ENCODE assay signal across 8 cellular contexts in the genomic region with DNA sequence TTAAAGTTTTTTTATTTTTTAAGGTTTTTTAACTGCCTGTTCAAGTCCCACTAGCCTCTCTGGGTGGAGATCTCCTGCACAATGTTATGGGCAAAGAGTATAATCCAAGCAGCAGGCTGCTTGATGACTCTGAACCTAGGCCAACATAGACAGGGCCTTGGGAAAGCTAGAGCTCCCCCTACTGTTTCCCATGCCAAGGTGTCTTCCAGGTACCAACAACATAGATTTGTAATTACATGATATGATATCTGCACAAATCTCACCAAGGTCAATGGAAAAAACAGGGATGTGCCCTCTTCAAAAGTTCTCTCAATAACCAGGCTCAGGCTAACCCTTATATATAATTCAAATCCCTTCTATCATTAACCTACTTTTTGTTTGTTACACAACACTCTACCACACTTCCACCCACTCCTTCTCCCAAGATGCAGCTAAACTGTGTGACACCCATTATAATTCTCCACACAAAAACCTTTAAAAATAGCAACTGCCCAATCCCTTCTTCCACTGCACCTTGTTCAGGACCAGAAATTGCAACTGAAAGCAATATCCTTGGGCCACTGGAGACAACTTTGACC. TPM values are rescaled to one million over a fixed set of nuclear protein-coding genes. Genes with fewer than 3 reads are reported as not detected.
DNase-seq lines count a peak whose midpoint lies in the region; ATAC-seq and TF ChIP-seq lines count a peak whose summit lies in the region.

No MANE protein-coding gene starts in this region.

- TF ChIP-seq POLR2A in Peyer's patch (IDR thresholded peaks at IDR 0.05), result no peak

- H3K36me3 ChIP-seq in Peyer's patch, result peaks cover 0 to 55% (median 0%) of the 10 kb centered on the region in 3 donors

- peak; percentile 59 for DNase-seq in ELR (ENCODE audit: low read depth)
- DNase-seq in HPDE6-E6E7 (ENCODE audit: extremely low spot score), result peak; percentile 2
- peak in 1 of 3 donors; percentile 79 for DNase-seq in Peyer's patch
- peak; percentile 52 for DNase-seq in astrocyte of the hippocampus (ENCODE audit: low read depth, low spot score)
- DNase-seq in iPS-NIHi11 (ENCODE audit: low spot score), result peak; percentile 69
- DNase-seq in stimulated activated CD4-positive, alpha-beta T cell treated with anti-CD3 and anti-CD28 coated beads, Interleukin-2, amount 100 ng/mL, for 4 hours (ENCODE audit: low read depth), result peak; percentile 22
- DNase-seq in NCI-H187 (lab: John Stamatoyannopoulos, UW), result no peak

- peak; percentile 10 to 72 (median 64) for TF ChIP-seq CTCF in Peyer's patch (IDR thresholded peaks at IDR 0.05)

- ATAC-seq in HG03039 (IDR thresholded peaks at IDR 0.05; ENCODE audit: unreplicated experiment), result no peak

- H3K27me3 ChIP-seq in Peyer's patch, result no peaks in the 10 kb centered on the region

- no peak overlapping the region for H3K27ac ChIP-seq in Peyer's patch

- no peak overlapping the region for H3K4me3 ChIP-seq in Peyer's patch

- H3K9me3 ChIP-seq in Peyer's patch, result no peaks in the 10 kb centered on the region

- H3K4me1 ChIP-seq in Peyer's patch, result no peaks in the 10 kb centered on the region

RNA-seq across cellular contexts. Expression of gene RBM15B, which starts 43.8 kb away (rescaled TPM):
- 10 to 100 TPM; 23.1 to 34.6 (median 27.4) TPM for total RNA-seq in Peyer's patch

RNA-seq across cellular contexts. Expression of gene MANF, which starts 49.7 kb away (rescaled TPM):
- total RNA-seq in Peyer's patch, result 10 to 100 TPM; 18.2 to 52.7 (median 26.4) TPM

Comparison
In these comparisons a context has a peak if more than half of its experiments do, and no peak if none do; other contexts are left out.
1. DNase-seq: peak in ELR (single experiment), HPDE6-E6E7 (single experiment), astrocyte of the hippocampus (single experiment), iPS-NIHi11 (single experiment) and stimulated activated CD4-positive, alpha-beta T cell treated with anti-CD3 and anti-CD28 coated beads, Interleukin-2, amount 100 ng/mL, for 4 hours (single experiment); none in NCI-H187 (0 of 2).